Comparison of ENCODE assay signal across 23 cellular contexts in genomic region chr2:120604767-120605166, GRCh38.
"Had no signal": no experiment of that assay in that cellular context is flagged by ENCODE, and none has a peak within 500 bp of the region (broad histone marks: within the 10 kb centered on the region; RNA-seq: fewer than 3 reads in every experiment).

No MANE protein-coding gene starts in this region.

- H3K4me1 Mint-ChIP-seq: activated CD8-positive, alpha-beta memory T cell treated with anti-CD3 and anti-CD28 coated beads, Interleukin-2, amount 10 ng/mL, durations not matched to agents 7 days and 5 days; activated naive CD4-positive, alpha-beta T cell treated with anti-CD3 and anti-CD28 coated beads, Interleukin-2, amount 50 U/mL, for 24 hours had no signal

- H3K4me1 ChIP-seq: body of pancreas had no signal

- H3K9me3 Mint-ChIP-seq: activated naive CD4-positive, alpha-beta T cell treated with anti-CD3 and anti-CD28 coated beads, Interleukin-2, amount 50 U/mL, for 24 hours; activated T-cell treated with anti-CD3 and anti-CD28 coated beads, Interleukin-2, amount 50 U/mL, for 24 hours; activated T-helper 1 cell treated with anti-CD3 and anti-CD28 coated beads, Interleukin-12 subunit alpha, Interleukin-12 subunit beta, Interleukin-2, Interleukin-4 antibody, amounts not matched to agents 30 ng/mL and 10 ng/mL and 1 ng/mL, durations not matched to agents 14 hours and 24 hours and 36 hours; WTC11 had no signal

- H3K36me3 Mint-ChIP-seq: activated CD8-positive, alpha-beta memory T cell treated with anti-CD3 and anti-CD28 coated beads, Interleukin-2, amount 10 ng/mL, durations not matched to agents 7 days and 5 days; activated naive CD4-positive, alpha-beta T cell treated with anti-CD3 and anti-CD28 coated beads, Interleukin-2, amount 50 U/mL, for 24 hours; WTC11 had no signal

- H3K9me3 ChIP-seq: ascending aorta, body of pancreas, MG63 had no signal

- H3K4me3 ChIP-seq: ascending aorta, body of pancreas, MG63 had no signal

- ATAC-seq: activated CD8-positive, alpha-beta memory T cell treated with anti-CD3 and anti-CD28 coated beads, Interleukin-2, amount 10 ng/mL, durations not matched to agents 7 days and 5 days; body of pancreas; Panc1; T-helper 17 cell had no signal

- H3K27ac ChIP-seq: ascending aorta, body of pancreas had no signal

- H3K27ac Mint-ChIP-seq: activated CD8-positive, alpha-beta memory T cell treated with anti-CD3 and anti-CD28 coated beads, Interleukin-2, amount 10 ng/mL, durations not matched to agents 7 days and 5 days; activated naive CD4-positive, alpha-beta T cell treated with anti-CD3 and anti-CD28 coated beads, Interleukin-2, amount 50 U/mL, for 24 hours; activated T-cell treated with anti-CD3 and anti-CD28 coated beads, Interleukin-2, amount 50 U/mL, for 24 hours; activated T-helper 1 cell treated with anti-CD3 and anti-CD28 coated beads, Interleukin-12 subunit alpha, Interleukin-12 subunit beta, Interleukin-2, Interleukin-4 antibody, amounts not matched to agents 30 ng/mL and 10 ng/mL and 1 ng/mL, durations not matched to agents 14 hours and 24 hours and 36 hours; T-helper 17 cell; WTC11 had no signal

- H3K36me3 ChIP-seq: ascending aorta, MG63 had no signal

- H3K4me3 Mint-ChIP-seq: activated CD8-positive, alpha-beta memory T cell treated with anti-CD3 and anti-CD28 coated beads, Interleukin-2, amount 10 ng/mL, durations not matched to agents 7 days and 5 days; activated naive CD4-positive, alpha-beta T cell treated with anti-CD3 and anti-CD28 coated beads, Interleukin-2, amount 50 U/mL, for 24 hours; activated T-cell treated with anti-CD3 and anti-CD28 coated beads, Interleukin-2, amount 50 U/mL, for 24 hours; activated T-helper 1 cell treated with anti-CD3 and anti-CD28 coated beads, Interleukin-12 subunit alpha, Interleukin-12 subunit beta, Interleukin-2, Interleukin-4 antibody, amounts not matched to agents 30 ng/mL and 10 ng/mL and 1 ng/mL, durations not matched to agents 14 hours and 24 hours and 36 hours; T-helper 17 cell; WTC11 had no signal

- DNase-seq: activated CD4-positive, alpha-beta T cell treated with anti-CD3 and anti-CD28 coated beads for 48 hours; activated CD4-positive, alpha-beta T cell treated with anti-CD3 and anti-CD28 coated beads, Interleukin-2, amount 50 U/mL, for 4 hours; activated CD4-positive, CD25-positive, alpha-beta regulatory T cell treated with anti-CD3 and anti-CD28 coated beads, Interleukin-2, amount 50 U/mL, for 72 hours; activated CD8-positive, alpha-beta memory T cell treated with anti-CD3 and anti-CD28 coated beads, Interleukin-2, amount 10 ng/mL, durations not matched to agents 7 days and 5 days; activated effector memory CD4-positive, alpha-beta T cell treated with Interleukin-2 at 50 U/mL for 16 hours; activated naive CD4-positive, alpha-beta T cell; activated T-cell treated with anti-CD3 and anti-CD28 coated beads, Interleukin-2, amount 50 U/mL, for 24 hours; body of pancreas; MG63; MV-4-11; NCI-H1092 treated with DMSO at 0.1 percent for 48 hours; NCI-H1417 treated with DMSO at 0.1 percent for 48 hours; NCI-H2081; NK-92 treated with Interleukin-12 subunit alpha and Interleukin-12 subunit beta, amount 100 ng/mL, for 24 hours; OCI-M1; SIG-M5; T-helper 17 cell; T-helper 9 cell had no signal

- H3K27me3 ChIP-seq: ascending aorta, body of pancreas, MG63 had no signal
